ENCODE assay signal across 19 cellular contexts in genomic region chr18:59453468-59453961, GRCh38.
"Had no signal": no experiment of that assay in that cellular context is flagged by ENCODE, and none has a peak within 500 bp of the region (broad histone marks: within the 10 kb centered on the region; RNA-seq: fewer than 3 reads in every experiment).

No MANE protein-coding gene starts in this region.

- H3K9me3 ChIP-seq: ascending aorta, gastrocnemius medialis, suprapubic skin, transverse colon had no signal

- H3K79me2 ChIP-seq: parathyroid adenoma had no signal

- H3K27ac ChIP-seq: ascending aorta, gastrocnemius medialis, parathyroid adenoma, suprapubic skin, transverse colon had no signal

- DNase-seq: activated CD4-positive, alpha-beta T cell treated with anti-CD3 and anti-CD28 coated beads, Interleukin-2, amount 10 ng/mL, durations not matched to agents 7 days and 5 days; activated CD8-positive, alpha-beta memory T cell treated with anti-CD3 and anti-CD28 coated beads for 24 hours; activated CD8-positive, alpha-beta memory T cell treated with anti-CD3 and anti-CD28 coated beads, Interleukin-2, amount 50 U/mL, for 48 hours; activated effector memory CD4-positive, alpha-beta T cell treated with anti-CD3 and anti-CD28 coated beads, Interleukin-2, amount 50 U/mL, for 16 hours; activated naive CD4-positive, alpha-beta T cell treated with anti-CD3 and anti-CD28 coated beads, Interleukin-2, amount 50 U/mL, for 16 hours; activated T-cell treated with anti-CD3 and anti-CD28 coated beads, Interleukin-2, amount 50 U/mL, for 72 hours; cortex of kidney; gastrocnemius medialis; head of caudate nucleus; kidney glomerular epithelial cell; left ventricle myocardium superior; mesenchymal stem cell; natural killer cell; stimulated activated CD4-positive, alpha-beta T cell treated with anti-CD3 and anti-CD28 coated beads, Interleukin-2, amount 100 ng/mL, for 24 hours; transverse colon had no signal

- H2AFZ ChIP-seq: parathyroid adenoma had no signal

- H3K9ac ChIP-seq: parathyroid adenoma had no signal

- H3K4me3 ChIP-seq: ascending aorta, gastrocnemius medialis, suprapubic skin, transverse colon had no signal

- H3K36me3 ChIP-seq: ascending aorta, gastrocnemius medialis, suprapubic skin, transverse colon had no signal

- H3K4me1 ChIP-seq: ascending aorta, gastrocnemius medialis, parathyroid adenoma, suprapubic skin had no signal

- H3K27me3 ChIP-seq: ascending aorta, gastrocnemius medialis, suprapubic skin, transverse colon had no signal

- ATAC-seq: activated CD4-positive, CD25-positive, alpha-beta regulatory T cell treated with anti-CD3 and anti-CD28 coated beads, Interleukin-2, amount 50 U/mL, for 24 hours; activated T-cell treated with anti-CD3 and anti-CD28 coated beads, Interleukin-2, amount 50 U/mL, for 72 hours; gastrocnemius medialis; left ventricle myocardium superior; natural killer cell had no signal
